Comparison of ENCODE assay signal across 16 cellular contexts in the genomic region with DNA sequence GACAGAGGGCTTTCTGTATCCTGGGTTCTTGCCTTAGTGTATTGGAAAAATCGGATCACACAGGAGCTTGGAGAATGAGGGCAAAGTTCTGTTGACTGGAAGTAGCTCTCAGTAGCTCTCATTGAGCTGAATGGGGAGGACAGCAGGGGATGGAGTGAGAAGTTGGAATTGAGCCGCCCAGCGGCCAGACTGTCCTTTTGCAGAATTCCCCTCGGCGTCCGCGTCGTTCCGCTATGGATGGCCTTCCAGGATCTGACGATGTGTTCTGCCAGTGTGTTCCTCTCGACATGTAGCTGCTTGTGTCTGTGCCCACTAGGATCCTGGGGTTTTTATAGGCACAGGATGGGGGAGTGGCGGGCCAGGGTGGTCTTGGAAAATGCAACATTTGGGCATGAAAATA.
DNase-seq lines count a peak whose midpoint lies in the region; ATAC-seq and TF ChIP-seq lines count a peak whose summit lies in the region.
"Had no signal": no experiment of that assay in that cellular context is flagged by ENCODE, and none has a peak within 500 bp of the region (broad histone marks: within the 10 kb centered on the region; RNA-seq: fewer than 3 reads in every experiment).

No MANE protein-coding gene starts in this region.

- H2BK5ac ChIP-seq in neuronal stem cell (ENCODE audit: low read length), result no peak overlapping the region

- no peaks in the 10 kb centered on the region for H3K9me3 Mint-ChIP-seq in endodermal cell
- H3K9me3 Mint-ChIP-seq in CD8-positive, alpha-beta T cell, result no peaks in the 10 kb centered on the region
- H3K9me3 Mint-ChIP-seq in activated CD4-positive, alpha-beta memory T cell treated with anti-CD3 and anti-CD28 coated beads, Interleukin-2, amount 10 ng/mL, durations not matched to agents 7 days and 5 days, result no peaks in the 10 kb centered on the region

- no peak overlapping the region for H4K91ac ChIP-seq in neuronal stem cell (ENCODE audit: low read depth, low read length, poor library complexity)

- no peak overlapping the region for H2BK120ac ChIP-seq in neuronal stem cell (ENCODE audit: low read depth, low read length)

- intact Hi-C loops in CD8-positive, alpha-beta T cell (cut with DNase I, micrococcal nuclease), result no loop called here
- intact Hi-C loops in ascending aorta (cut with DNase I), result no loop called here

- CTCF ChIA-PET in CD8-positive, alpha-beta T cell (lab: Charles Lee), result no interaction called here
- CTCF ChIA-PET in activated CD4-positive, alpha-beta memory T cell treated with anti-CD3 and anti-CD28 coated beads, Interleukin-2, amount 10 ng/mL, durations not matched to agents 7 days and 5 days (lab: Charles Lee), result no interaction called here

- H3K36me3 ChIP-seq in endodermal cell (ENCODE audit: control insufficient read depth, insufficient read depth, low read length) (no peaks in the 10 kb centered on the region), neuronal stem cell (replicated peaks in 1 of 2; ENCODE audit: control insufficient read depth in 2 of 2, insufficient read depth in 2 of 2, low read length in 2 of 2) (no peaks in the 10 kb centered on the region), ascending aorta (no peaks in the 10 kb centered on the region)
- no peaks in the 10 kb centered on the region for H3K36me3 ChIP-seq in CD8-positive, alpha-beta T cell (ENCODE audit: insufficient read depth, low read length)
- H3K36me3 ChIP-seq: BLaER1 treated with 17β-estradiol and CSF1 and Interleukin-3, amounts not matched to agents 10 nM and 100 nM had no signal

- H3K18ac ChIP-seq in neuronal stem cell (ENCODE audit: low read length), result no peak overlapping the region

- H3K4me1 ChIP-seq in endodermal cell (ENCODE audit: control insufficient read depth, insufficient read depth, low read length) (no peaks in the 10 kb centered on the region), neuronal stem cell (ENCODE audit: control insufficient read depth in 2 of 2, insufficient read depth in 1 of 2, low read depth in 1 of 2, low read length in 2 of 2) (peaks cover 3 to 7% of the 10 kb centered on the region in 2 donors), ascending aorta (no peaks in the 10 kb centered on the region)
- no peaks in the 10 kb centered on the region for H3K4me1 ChIP-seq in CD8-positive, alpha-beta T cell (ENCODE audit: insufficient read depth, low read length)

- H3K27me3 Mint-ChIP-seq in endodermal cell (ENCODE audit: insufficient read depth), result no peaks in the 10 kb centered on the region
- H3K27me3 Mint-ChIP-seq in CD8-positive, alpha-beta T cell (ENCODE audit: low read depth), result no peaks in the 10 kb centered on the region
- H3K27me3 Mint-ChIP-seq in activated CD4-positive, alpha-beta memory T cell treated with anti-CD3 and anti-CD28 coated beads, Interleukin-2, amount 10 ng/mL, durations not matched to agents 7 days and 5 days, result no peaks in the 10 kb centered on the region
- H3K27me3 Mint-ChIP-seq: CD4-positive, CD25-positive, alpha-beta regulatory T cell had no signal

- H2BK12ac ChIP-seq in neuronal stem cell (ENCODE audit: low read length), result no peak overlapping the region

- WGBS in endodermal cell (ENCODE audit: insufficient coverage in 1 of 2, insufficient read length in 1 of 2), 2 experiments, result 91 to 95% methylated on average over 3 to 12 of the region's 12 CpGs
- WGBS in neuronal stem cell (ENCODE audit: extremely low coverage in 2 of 2, insufficient read length in 2 of 2, insufficient replicate concordance in 1 of 2), 2 donors, result no CpG with 5 or more reads among the region's 12 CpGs

- H3K14ac ChIP-seq in neuronal stem cell (ENCODE audit: low read length), result no peak overlapping the region

- H3K4me3 ChIP-seq in endodermal cell (ENCODE audit: low read length), result no peak overlapping the region
- H3K4me3 ChIP-seq in neuronal stem cell (ENCODE audit: low read length in 2 of 2), result no peak overlapping the region
- no peak overlapping the region for H3K4me3 ChIP-seq in CD8-positive, alpha-beta T cell (ENCODE audit: low read depth, low read length)
- H3K4me3 ChIP-seq in ascending aorta, result no peak overlapping the region
- H3K4me3 ChIP-seq: BLaER1 treated with 17β-estradiol and CSF1 and Interleukin-3, amounts not matched to agents 10 nM and 100 nM; GM23248 had no signal

- peak; percentile 40 for TF ChIP-seq CTCF in endodermal cell (conservative IDR thresholded peaks at IDR 0.05)
- TF ChIP-seq CTCF in CD8-positive, alpha-beta T cell (IDR thresholded peaks at IDR 0.05), result no peak
- TF ChIP-seq CTCF in ascending aorta (IDR thresholded peaks at IDR 0.05), result no peak

- H3K27ac Mint-ChIP-seq in endodermal cell, result no peak overlapping the region
- H3K27ac Mint-ChIP-seq in CD8-positive, alpha-beta T cell, result no peak overlapping the region
- H3K27ac Mint-ChIP-seq in activated CD4-positive, alpha-beta memory T cell treated with anti-CD3 and anti-CD28 coated beads, Interleukin-2, amount 10 ng/mL, durations not matched to agents 7 days and 5 days, result no peak overlapping the region
- H3K27ac Mint-ChIP-seq: CD4-positive, CD25-positive, alpha-beta regulatory T cell had no signal

- DNase-seq in DMS114 treated with DMSO at 0.1 percent for 48 hours (lab: John Stamatoyannopoulos, UW; ENCODE audit: unreplicated experiment) (peak; percentile 48), HuH-7 (ENCODE audit: low spot score) (peak; percentile 39), endodermal cell (peak; percentile 61), neuronal stem cell (ENCODE audit: low spot score) (no peak), ascending aorta (ENCODE audit: low spot score in 2 of 2) (no peak), G401 (ENCODE audit: low spot score) (no peak)
- DNase-seq in CD8-positive, alpha-beta T cell, result no peak
- DNase-seq in activated CD4-positive, alpha-beta memory T cell treated with anti-CD3 and anti-CD28 coated beads, Interleukin-2, amount 10 ng/mL, durations not matched to agents 7 days and 5 days, result no peak
- DNase-seq: ACHN; Calu3; CD4-positive, CD25-positive, alpha-beta regulatory T cell; DMS 273 treated with DMSO at 0.1 percent for 48 hours; DMS79; GM23248; H7 had no signal

- H3K9me3 ChIP-seq in endodermal cell (ENCODE audit: control insufficient read depth, low read length), result no peaks in the 10 kb centered on the region
- H3K9me3 ChIP-seq in neuronal stem cell (replicated peaks in 1 of 2; ENCODE audit: control insufficient read depth in 2 of 2, insufficient read depth in 1 of 2, low read depth in 1 of 2, low read length in 2 of 2), result no peaks in the 10 kb centered on the region
- no peaks in the 10 kb centered on the region for H3K9me3 ChIP-seq in CD8-positive, alpha-beta T cell (ENCODE audit: low read length)
- no peaks in the 10 kb centered on the region for H3K9me3 ChIP-seq in ascending aorta
- H3K9me3 ChIP-seq: BLaER1 treated with 17β-estradiol and CSF1 and Interleukin-3, amounts not matched to agents 10 nM and 100 nM had no signal

- H3K4me1 Mint-ChIP-seq in endodermal cell, result peaks cover 13% of the 10 kb centered on the region
- H3K4me1 Mint-ChIP-seq in CD8-positive, alpha-beta T cell (ENCODE audit: low read depth), result no peaks in the 10 kb centered on the region
- no peaks in the 10 kb centered on the region for H3K4me1 Mint-ChIP-seq in activated CD4-positive, alpha-beta memory T cell treated with anti-CD3 and anti-CD28 coated beads, Interleukin-2, amount 10 ng/mL, durations not matched to agents 7 days and 5 days
- H3K4me1 Mint-ChIP-seq: CD4-positive, CD25-positive, alpha-beta regulatory T cell had no signal

- H3K4ac ChIP-seq in neuronal stem cell (ENCODE audit: low read length), result no peak overlapping the region

- no peaks in the 10 kb centered on the region for H3K79me1 ChIP-seq in neuronal stem cell (ENCODE audit: low read depth, low read length)

- H3K4me3 Mint-ChIP-seq in endodermal cell, result no peak overlapping the region
- no peak overlapping the region for H3K4me3 Mint-ChIP-seq in CD8-positive, alpha-beta T cell
- H3K4me3 Mint-ChIP-seq in activated CD4-positive, alpha-beta memory T cell treated with anti-CD3 and anti-CD28 coated beads, Interleukin-2, amount 10 ng/mL, durations not matched to agents 7 days and 5 days, result no peak overlapping the region
- H3K4me3 Mint-ChIP-seq: CD4-positive, CD25-positive, alpha-beta regulatory T cell had no signal

- H2BK15ac ChIP-seq in neuronal stem cell (ENCODE audit: low read length), result peak overlapping the region; percentile 14

- no peak overlapping the region for H3K9ac ChIP-seq in endodermal cell (ENCODE audit: extremely low read depth, low read length, poor library complexity, severe bottlenecking)
- no peak overlapping the region for H3K9ac ChIP-seq in neuronal stem cell (ENCODE audit: low read depth, low read length, poor library complexity)
- H3K9ac ChIP-seq: BLaER1 treated with 17β-estradiol and CSF1 and Interleukin-3, amounts not matched to agents 10 nM and 100 nM; GM23248 had no signal

- no peak overlapping the region for H3K23ac ChIP-seq in neuronal stem cell (ENCODE audit: low read depth, low read length, poor library complexity)

- H3K4me2 ChIP-seq in neuronal stem cell (ENCODE audit: insufficient read depth, low read length, poor library complexity, severe bottlenecking), result no peak overlapping the region

- H3K27ac ChIP-seq in endodermal cell (ENCODE audit: low read depth, low read length) (no peak overlapping the region), neuronal stem cell (replicated peaks; ENCODE audit: low read length) (no peak overlapping the region), ascending aorta (no peak overlapping the region)
- no peak overlapping the region for H3K27ac ChIP-seq in CD8-positive, alpha-beta T cell (ENCODE audit: low read depth, low read length)
- H3K27ac ChIP-seq: BLaER1 treated with 17β-estradiol and CSF1 and Interleukin-3, amounts not matched to agents 10 nM and 100 nM; GM23248 had no signal

- H3K27me3 ChIP-seq in endodermal cell (ENCODE audit: control insufficient read depth, insufficient read depth, low read length, poor library complexity, severe bottlenecking), result no peaks in the 10 kb centered on the region
- H3K27me3 ChIP-seq in neuronal stem cell (ENCODE audit: control insufficient read depth in 3 of 3, insufficient read depth in 3 of 3, low read depth in 1 of 3, low read length in 3 of 3), result no peaks in the 10 kb centered on the region
- H3K27me3 ChIP-seq in CD8-positive, alpha-beta T cell (ENCODE audit: insufficient read depth, low read length), result no peaks in the 10 kb centered on the region
- H3K27me3 ChIP-seq in ascending aorta, result no peaks in the 10 kb centered on the region
- H3K27me3 ChIP-seq: BLaER1 treated with 17β-estradiol and CSF1 and Interleukin-3, amounts not matched to agents 10 nM and 100 nM had no signal

- peak overlapping the region; percentile 68 for H2AK5ac ChIP-seq in neuronal stem cell (ENCODE audit: low read depth, low read length)

- H3K36me3 Mint-ChIP-seq in endodermal cell (ENCODE audit: low read depth), result no peaks in the 10 kb centered on the region
- no peaks in the 10 kb centered on the region for H3K36me3 Mint-ChIP-seq in CD8-positive, alpha-beta T cell
- no peaks in the 10 kb centered on the region for H3K36me3 Mint-ChIP-seq in activated CD4-positive, alpha-beta memory T cell treated with anti-CD3 and anti-CD28 coated beads, Interleukin-2, amount 10 ng/mL, durations not matched to agents 7 days and 5 days (ENCODE audit: low read depth)
- H3K36me3 Mint-ChIP-seq: CD4-positive, CD25-positive, alpha-beta regulatory T cell had no signal

- H2AFZ ChIP-seq in neuronal stem cell (ENCODE audit: low read length), result peak overlapping the region; percentile 55
- H2AFZ ChIP-seq: GM23248 had no signal

- POLR2A ChIA-PET in CD8-positive, alpha-beta T cell (lab: Charles Lee), result no interaction called here
- POLR2A ChIA-PET in activated CD4-positive, alpha-beta memory T cell treated with anti-CD3 and anti-CD28 coated beads, Interleukin-2, amount 10 ng/mL, durations not matched to agents 7 days and 5 days (lab: Charles Lee), result no interaction called here

- no peak for ATAC-seq in CD8-positive, alpha-beta T cell

- H4K8ac ChIP-seq in neuronal stem cell (ENCODE audit: low read depth, low read length), result no peak overlapping the region

- in situ Hi-C loops in G401 (cut with HindIII; ENCODE audit: low sequenced_read_pairs), result no loop called here

Comparison
In these comparisons a context has a peak if more than half of its experiments do, and no peak if none do; other contexts are left out.
1. DNase-seq: peak in DMS114 treated with DMSO at 0.1 percent for 48 hours (single experiment), HuH-7 (single experiment) and endodermal cell (single experiment); none in neuronal stem cell (single experiment), CD8-positive, alpha-beta T cell (0 of 7), ascending aorta (0 of 2), activated CD4-positive, alpha-beta memory T cell treated with anti-CD3 and anti-CD28 coated beads, Interleukin-2, amount 10 ng/mL, durations not matched to agents 7 days and 5 days (single experiment) and G401 (single experiment).